ENCODE assay signal across 7 cellular contexts in the genomic region with DNA sequence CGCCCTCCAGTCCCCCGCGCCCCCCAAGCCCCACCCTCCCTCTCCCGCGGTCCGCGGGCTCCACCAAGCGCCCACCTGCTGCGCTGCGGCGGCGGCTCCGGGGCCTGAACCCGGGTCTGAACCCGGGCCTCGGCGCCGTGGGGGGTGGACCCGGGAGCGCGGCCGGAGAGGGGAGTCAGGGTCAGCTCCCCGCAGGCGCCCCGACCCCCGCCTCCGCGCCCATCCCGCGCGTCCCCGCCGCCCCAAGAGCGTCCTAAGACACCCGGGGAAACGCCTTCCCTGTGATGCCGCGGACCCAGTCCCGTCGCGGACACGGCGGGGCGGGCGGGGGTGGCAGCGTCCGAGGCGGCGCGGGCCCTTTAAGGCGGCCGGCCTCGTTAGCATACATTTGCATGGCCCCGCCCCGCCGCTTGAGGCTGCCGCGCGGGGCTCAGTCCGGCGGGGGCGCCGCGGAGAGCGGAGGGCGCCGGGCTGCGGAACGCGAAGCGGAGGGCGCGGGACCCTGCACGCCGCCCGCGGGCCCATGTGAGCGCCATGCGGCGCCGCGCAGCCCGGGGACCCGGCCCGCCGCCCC. TPM values are rescaled to one million over a fixed set of nuclear protein-coding genes. Genes with fewer than 3 reads are reported as not detected.
A peak's percentile ranks its signal among the peaks of the same experiment; 100 is the strongest.
DNase-seq lines count a peak whose midpoint lies in the region; ATAC-seq and TF ChIP-seq lines count a peak whose summit lies in the region.

A gene (plus strand): TSS at position 433 of the 574 bp plus-strand sequence. CDS start 102 bp downstream, at position 535.

- TF ChIP-seq CTCF in right atrium auricular region (IDR thresholded peaks at IDR 0.05) (peak in 1 of 2 donors; percentile 35), gastrocnemius medialis (IDR thresholded peaks at IDR 0.05 in 4 of 5, conservative IDR thresholded peaks at IDR 0.05 in 1 of 5) (no peak)

- peak within 1 kb of the TSS; percentile 36; the same call in 1 of the 2 replicates for H3K4me3 ChIP-seq in GM08714 (ENCODE audit: low read length)
- peak within 1 kb of the TSS; percentile 39 to 56 for H3K4me3 ChIP-seq in right atrium auricular region
- peak within 1 kb of the TSS; percentile 50 to 56 (median 52) for H3K4me3 ChIP-seq in gastrocnemius medialis

- peak; percentile 24 to 30 for TF ChIP-seq POLR2A in gastrocnemius medialis (IDR thresholded peaks at IDR 0.05)

- H3K27me3 ChIP-seq in right atrium auricular region, result peaks cover 4 to 7% of the 10 kb centered on the region in 2 donors
- peaks cover 36 to 54% (median 53%) of the 10 kb centered on the region in 3 donors for H3K27me3 ChIP-seq in gastrocnemius medialis

- H3K9me3 ChIP-seq in right atrium auricular region (no peaks in the 10 kb centered on the region), gastrocnemius medialis (no peaks in the 10 kb centered on the region)

- ATAC-seq in GM21619 (IDR thresholded peaks at IDR 0.05; ENCODE audit: unreplicated experiment) (peak; percentile 43), gastrocnemius medialis (peak; percentile 58 to 65), HG03457 (IDR thresholded peaks at IDR 0.05; ENCODE audit: unreplicated experiment) (no peak)

- in situ Hi-C loops in gastrocnemius medialis (cut with MboI; ENCODE audit: low sequenced_read_pairs in 4 of 4), result loop anchor here in 1 of 4 donors (25.0 kb wide), 1 partner anchor 216 kb away; no protein-coding TSS in a partner anchor

- peak; percentile 55 for DNase-seq in NCI-H226
- DNase-seq in amniotic epithelial cell (ENCODE audit: low read depth), result peak; percentile 21
- no peak for DNase-seq in right atrium auricular region (ENCODE audit: low spot score)
- DNase-seq in gastrocnemius medialis, result no peak

- H3K4me1 ChIP-seq in right atrium auricular region (peaks cover 0 to 45% of the 10 kb centered on the region in 2 donors), gastrocnemius medialis (peaks cover 11 to 33% of the 10 kb centered on the region in 2 donors)

- H3K36me3 ChIP-seq in right atrium auricular region (no peaks in the 10 kb centered on the region), gastrocnemius medialis (no peaks in the 10 kb centered on the region)

- intact Hi-C loops in gastrocnemius medialis (cut with DNase I; ENCODE audit: low total_unique reads), result no loop called here

- H3K27ac ChIP-seq in right atrium auricular region, result peak within 1 kb of the TSS in 1 of 2 donors; percentile 23
- H3K27ac ChIP-seq in gastrocnemius medialis, result no peak within 1 kb of the TSS

RNA-seq across cellular contexts. Expression of the gene that starts here (rescaled TPM):
- total RNA-seq in right atrium auricular region (1 to 10 TPM; 2.1 to 3.2 TPM), gastrocnemius medialis (1 to 10 TPM in 2 of 4 donors, under 1 TPM in 1, not detected in 1; 0.75 to 1.6 (median 1.4) TPM)

Comparison
In these comparisons a context has a peak if more than half of its experiments do, and no peak if none do; other contexts are left out.
1. DNase-seq: peak in NCI-H226 (single experiment) and amniotic epithelial cell (single experiment); none in right atrium auricular region (single experiment) and gastrocnemius medialis (0 of 2).
2. Peak in every context shown above with its lines, with median percentiles within 50 percentile points of each other: H3K4me3 ChIP-seq.